8 cellular contexts compared by ENCODE assay signal in the genomic region with DNA sequence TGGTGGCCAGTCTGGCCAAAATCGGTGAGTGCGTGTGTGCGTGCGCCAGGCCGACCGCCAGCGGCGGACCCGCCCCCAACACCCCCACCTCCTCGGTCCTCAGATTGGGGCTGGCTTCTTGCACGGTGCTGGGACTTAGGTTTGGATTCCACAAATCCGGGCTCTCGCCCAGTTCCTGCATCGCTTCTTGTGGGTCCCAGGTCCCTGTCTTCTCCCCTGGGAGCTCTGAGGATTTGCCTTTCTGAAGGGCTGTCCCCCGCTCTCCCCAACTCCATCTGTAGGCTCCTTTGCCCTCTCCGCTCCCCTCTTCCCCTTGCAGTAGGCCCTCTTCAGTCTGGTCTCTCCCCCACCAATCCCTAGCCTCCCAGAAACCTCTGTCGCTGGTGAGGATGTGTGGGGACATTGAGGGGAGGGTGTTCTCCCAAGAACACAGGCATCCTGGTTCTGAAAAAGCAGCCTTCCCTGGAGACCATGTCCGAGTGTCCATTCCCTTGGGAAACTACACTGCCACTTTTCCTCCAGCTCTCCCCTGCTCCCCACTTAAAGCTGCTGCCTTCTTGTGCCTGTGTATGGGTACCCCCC. TPM values are rescaled to one million over a fixed set of nuclear protein-coding genes. Genes with fewer than 3 reads are reported as not detected.
A peak's percentile ranks its signal among the peaks of the same experiment; 100 is the strongest.
DNase-seq lines count a peak whose midpoint lies in the region; ATAC-seq and TF ChIP-seq lines count a peak whose summit lies in the region.

No MANE protein-coding gene starts in this region.

- DNase-seq in activated naive CD4-positive, alpha-beta T cell treated with anti-CD3 and anti-CD28 coated beads for 36 hours = no peak
- no peak for DNase-seq in activated naive CD4-positive, alpha-beta T cell (lab: John Stamatoyannopoulos, UW)
- DNase-seq in activated naive CD8-positive, alpha-beta T cell treated with anti-CD3 and anti-CD28 coated beads, Interleukin-2, amount 50 U/mL, for 24 hours = no peak
- no peak for DNase-seq in left lung
- DNase-seq in transverse colon = no peak
- DNase-seq in RPMI8226 = no peak

- no peaks in the 10 kb centered on the region for H3K9me3 Mint-ChIP-seq in activated naive CD4-positive, alpha-beta T cell treated with anti-CD3 and anti-CD28 coated beads for 36 hours
- no peaks in the 10 kb centered on the region for H3K9me3 Mint-ChIP-seq in activated naive CD8-positive, alpha-beta T cell treated with anti-CD3 and anti-CD28 coated beads, Interleukin-2, amount 50 U/mL, for 24 hours

- TF ChIP-seq CTCF in left lung (IDR thresholded peaks at IDR 0.05) = no peak
- no peak for TF ChIP-seq CTCF in transverse colon (IDR thresholded peaks at IDR 0.05)

- no peak for ATAC-seq in activated naive CD8-positive, alpha-beta T cell treated with anti-CD3 and anti-CD28 coated beads, Interleukin-2, amount 50 U/mL, for 24 hours
- ATAC-seq in left lung (no peak), GM18858 (IDR thresholded peaks at IDR 0.05; ENCODE audit: unreplicated experiment) (no peak), HG02981 (IDR thresholded peaks at IDR 0.05; ENCODE audit: unreplicated experiment) (no peak)

- H3K36me3 Mint-ChIP-seq in activated naive CD4-positive, alpha-beta T cell treated with anti-CD3 and anti-CD28 coated beads for 36 hours (ENCODE audit: low read depth) = no peaks in the 10 kb centered on the region
- no peaks in the 10 kb centered on the region for H3K36me3 Mint-ChIP-seq in activated naive CD8-positive, alpha-beta T cell treated with anti-CD3 and anti-CD28 coated beads, Interleukin-2, amount 50 U/mL, for 24 hours (ENCODE audit: low read depth)

- no peak overlapping the region for H3K27ac Mint-ChIP-seq in activated naive CD4-positive, alpha-beta T cell treated with anti-CD3 and anti-CD28 coated beads for 36 hours
- peak overlapping the region; percentile 79 for H3K27ac Mint-ChIP-seq in activated naive CD8-positive, alpha-beta T cell treated with anti-CD3 and anti-CD28 coated beads, Interleukin-2, amount 50 U/mL, for 24 hours

- H3K4me3 ChIP-seq in left lung (peak overlapping the region; percentile 48 to 81), transverse colon (peak overlapping the region in 3 of 4 donors; percentile 27 to 84 (median 51))

- in situ Hi-C loops in transverse colon (cut with MboI; ENCODE audit: low pct_ligation_motif_present in 1 of 4, low pct_unique_long_range_greater_than_20kb in 1 of 4, low sequenced_read_pairs in 3 of 4) = no loop called here

- TF ChIP-seq EP300 in transverse colon (IDR thresholded peaks at IDR 0.05; ENCODE audit: low read depth) = no peak

- H3K4me1 Mint-ChIP-seq in activated naive CD4-positive, alpha-beta T cell treated with anti-CD3 and anti-CD28 coated beads for 36 hours (ENCODE audit: low read depth) = peaks cover 36% of the 10 kb centered on the region
- peaks cover 37% of the 10 kb centered on the region for H3K4me1 Mint-ChIP-seq in activated naive CD8-positive, alpha-beta T cell treated with anti-CD3 and anti-CD28 coated beads, Interleukin-2, amount 50 U/mL, for 24 hours

- H3K27me3 Mint-ChIP-seq in activated naive CD4-positive, alpha-beta T cell treated with anti-CD3 and anti-CD28 coated beads for 36 hours (ENCODE audit: low read depth) = peaks cover 8% of the 10 kb centered on the region
- peaks cover 5% of the 10 kb centered on the region for H3K27me3 Mint-ChIP-seq in activated naive CD8-positive, alpha-beta T cell treated with anti-CD3 and anti-CD28 coated beads, Interleukin-2, amount 50 U/mL, for 24 hours

- H3K36me3 ChIP-seq in left lung = no peaks in the 10 kb centered on the region
- H3K36me3 ChIP-seq in transverse colon = no peaks in the 10 kb centered on the region

- H3K4me1 ChIP-seq in left lung (peaks cover 29 to 39% of the 10 kb centered on the region in 2 donors), transverse colon (peaks cover 24 to 35% (median 33%) of the 10 kb centered on the region in 4 donors)

- no peak for TF ChIP-seq POLR2A in transverse colon (IDR thresholded peaks at IDR 0.05)

- CTCF ChIA-PET in activated naive CD4-positive, alpha-beta T cell treated with anti-CD3 and anti-CD28 coated beads for 36 hours (lab: Charles Lee) = interaction anchor here (0.6 to 1.6 kb wide), 6 partner anchors 11 to 265 kb away, joined by 3 to 4 read pairs (median 3); no protein-coding TSS in a partner anchor

- intact Hi-C loops in activated naive CD4-positive, alpha-beta T cell treated with anti-CD3 and anti-CD28 coated beads for 36 hours (cut with micrococcal nuclease) = loop anchor here (5.0 to 10.0 kb wide), 3 partner anchors 313 to 836 kb away; a partner anchor contains a TSS
- intact Hi-C loops in left lung (cut with DNase I) = no loop called here
- intact Hi-C loops in transverse colon (cut with DNase I; ENCODE audit: low total_unique reads) = no loop called here

- H3K27me3 ChIP-seq in left lung = peaks cover 0 to 34% of the 10 kb centered on the region in 2 donors
- H3K27me3 ChIP-seq in transverse colon = peaks cover 33% of the 10 kb centered on the region

- H3K9me3 ChIP-seq in left lung (no peaks in the 10 kb centered on the region), transverse colon (no peaks in the 10 kb centered on the region)

- H3K27ac ChIP-seq in left lung (no peak overlapping the region), transverse colon (no peak overlapping the region)

- peak overlapping the region; percentile 71 for H3K4me3 Mint-ChIP-seq in activated naive CD4-positive, alpha-beta T cell treated with anti-CD3 and anti-CD28 coated beads for 36 hours
- peak overlapping the region; percentile 89 for H3K4me3 Mint-ChIP-seq in activated naive CD8-positive, alpha-beta T cell treated with anti-CD3 and anti-CD28 coated beads, Interleukin-2, amount 50 U/mL, for 24 hours

- 26% methylated on average over 16 of the region's 18 CpGs; no CpG with 5 or more reads in 1 of the 2 donors for WGBS in transverse colon (ENCODE audit: low coverage in 1 of 2), 2 donors

RNA-seq across cellular contexts. Expression of a gene that starts 0.5 kb away (rescaled TPM):
- 1 to 10 TPM; 5.2 TPM for total RNA-seq in activated naive CD4-positive, alpha-beta T cell treated with anti-CD3 and anti-CD28 coated beads for 36 hours
- total RNA-seq in left lung (1 to 10 TPM; 3.2 to 4.0 TPM), transverse colon (1 to 10 TPM in 3 of 4 donors, under 1 TPM in 1; 0.55 to 4.5 (median 1.5) TPM)

RNA-seq across cellular contexts. Expression of a gene that starts 2.0 kb away (rescaled TPM):
- 10 to 100 TPM; 70.7 to 73.7 TPM for total RNA-seq in activated naive CD4-positive, alpha-beta T cell treated with anti-CD3 and anti-CD28 coated beads for 36 hours
- 100 to 1,000 TPM in 1 of 2 donors, 10 to 100 TPM in 1; 68.4 to 132 TPM for total RNA-seq in left lung
- 100 to 1,000 TPM in 1 of 4 donors, 10 to 100 TPM in 3; 25.1 to 177 (median 33.6) TPM for total RNA-seq in transverse colon

RNA-seq across cellular contexts. Expression of a gene that starts 22.3 kb away (rescaled TPM):
- total RNA-seq in activated naive CD4-positive, alpha-beta T cell treated with anti-CD3 and anti-CD28 coated beads for 36 hours = 10 to 100 TPM; 24.6 to 29.4 TPM
- total RNA-seq in left lung (10 to 100 TPM; 43.8 to 56.9 TPM), transverse colon (10 to 100 TPM in 3 of 4 donors, not detected in 1; 29.5 to 50.2 (median 39.3) TPM)

RNA-seq across cellular contexts. Expression of a gene that starts 30.1 kb away (rescaled TPM):
- 10 to 100 TPM; 14.3 to 14.4 TPM for total RNA-seq in activated naive CD4-positive, alpha-beta T cell treated with anti-CD3 and anti-CD28 coated beads for 36 hours
- total RNA-seq in left lung (10 to 100 TPM; 24.9 to 28.5 TPM), transverse colon (10 to 100 TPM in 2 of 4 donors, 1 to 10 TPM in 1, under 1 TPM in 1; 0.80 to 12.2 (median 8.7) TPM)

RNA-seq across cellular contexts. Expression of a gene that starts 50.3 kb away (rescaled TPM):
- 1 to 10 TPM; 3.8 to 4.4 TPM for total RNA-seq in activated naive CD4-positive, alpha-beta T cell treated with anti-CD3 and anti-CD28 coated beads for 36 hours
- total RNA-seq in left lung = 10 to 100 TPM; 14.8 to 21.2 TPM
- total RNA-seq in transverse colon = 10 to 100 TPM; 61.0 to 91.5 (median 77.7) TPM
